In genomic region chr2:199704358-199705238, GRCh38 we compare ENCODE assay signal across 8 cellular contexts.
DNase-seq lines count a peak whose midpoint lies in the region; ATAC-seq, FAIRE-seq and TF ChIP-seq lines count a peak whose summit lies in the region.

No MANE protein-coding gene starts in this region.

- H3K27me3 ChIP-seq in BE2C = peaks cover under 1% of the 10 kb centered on the region; the same call in 1 of the 2 replicates
- H3K27me3 ChIP-seq in gastrocnemius medialis = no peaks in the 10 kb centered on the region

- in situ Hi-C loops in gastrocnemius medialis (cut with MboI; ENCODE audit: low sequenced_read_pairs in 4 of 4) = no loop called here

- H3K4me1 ChIP-seq in BE2C = no peaks in the 10 kb centered on the region
- no peaks in the 10 kb centered on the region for H3K4me1 ChIP-seq in gastrocnemius medialis

- no peak for FAIRE-seq in RCC 7860 (lab: Jason Lieb, UNC)

- DNase-seq in BE2C (no peak), GM10266 (ENCODE audit: extremely low spot score) (peak; percentile 25), SW480 (ENCODE audit: low spot score) (peak; percentile 44), fibroblast of the conjunctiva (ENCODE audit: low read depth) (peak; percentile 5), gastrocnemius medialis (no peak), RCC 7860 (ENCODE audit: low spot score) (no peak)

- no peak overlapping the region for H3K27ac ChIP-seq in gastrocnemius medialis

- H3K9me3 ChIP-seq in BE2C = no peaks in the 10 kb centered on the region
- H3K9me3 ChIP-seq in gastrocnemius medialis = no peaks in the 10 kb centered on the region

- no peak for TF ChIP-seq POLR2A in gastrocnemius medialis (IDR thresholded peaks at IDR 0.05)

- ATAC-seq in gastrocnemius medialis (peak; percentile 63 to 69), GM19328 (IDR thresholded peaks at IDR 0.05; ENCODE audit: unreplicated experiment) (no peak)

- TF ChIP-seq CTCF in BE2C (IDR thresholded peaks at IDR 0.05; ENCODE audit: low read depth, low read length) (peak; percentile 71), GM10266 (IDR thresholded peaks at IDR 0.05; ENCODE audit: control insufficient read depth, insufficient read depth, low read depth, missing control alignments) (peak; percentile 60), LNCAP (IDR thresholded peaks at IDR 0.05) (peak; percentile 64), gastrocnemius medialis (IDR thresholded peaks at IDR 0.05 in 4 of 5, conservative IDR thresholded peaks at IDR 0.05 in 1 of 5) (peak; percentile 16 to 59 (median 39))

- intact Hi-C loops in gastrocnemius medialis (cut with DNase I; ENCODE audit: low total_unique reads) = loop anchor here (2.0 to 10.0 kb wide), 2 partner anchors 34 to 160 kb away; no protein-coding TSS in a partner anchor

- H3K4me3 ChIP-seq in BE2C (ENCODE audit: low read depth, low read length) = no peak overlapping the region
- no peak overlapping the region for H3K4me3 ChIP-seq in gastrocnemius medialis

- H3K36me3 ChIP-seq in BE2C (no peaks in the 10 kb centered on the region), gastrocnemius medialis (no peaks in the 10 kb centered on the region)

Comparison
In these comparisons a context has a peak if more than half of its experiments do, and no peak if none do; other contexts are left out.
1. DNase-seq: peak in GM10266 (single experiment), SW480 (single experiment) and fibroblast of the conjunctiva (single experiment); none in BE2C (single experiment), gastrocnemius medialis (0 of 2) and RCC 7860 (single experiment).
2. Peak in every context shown above with its lines, with median percentiles within 50 percentile points of each other: CTCF ChIP-seq.